ENCODE assay signal across 25 cellular contexts in the genomic region with DNA sequence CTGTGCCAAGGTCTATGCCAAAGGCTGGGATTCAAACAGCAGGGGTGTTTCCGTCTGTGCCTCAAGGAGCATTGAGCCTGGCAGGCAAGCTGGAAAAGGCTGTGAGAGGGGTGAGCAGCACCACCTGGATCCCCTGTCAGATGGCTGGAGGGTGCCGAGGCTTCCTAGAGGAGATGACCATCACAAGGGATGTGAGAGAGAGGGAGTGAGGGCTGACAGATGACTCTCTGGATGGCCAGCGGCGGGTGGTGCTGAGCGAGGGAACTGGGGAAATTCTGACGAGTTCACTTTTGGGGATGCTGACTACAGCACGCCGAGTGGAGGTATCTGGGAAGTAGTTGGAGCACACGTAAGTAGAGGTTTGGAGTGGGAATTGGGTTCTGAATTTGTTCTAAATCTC. TPM values are rescaled to one million over a fixed set of nuclear protein-coding genes. Genes with fewer than 3 reads are reported as not detected.
"Had no signal": no experiment of that assay in that cellular context is flagged by ENCODE, and none has a peak within 500 bp of the region (broad histone marks: within the 10 kb centered on the region; RNA-seq: fewer than 3 reads in every experiment).

No MANE protein-coding gene starts in this region.

- DNase-seq: effector memory CD8-positive, alpha-beta T cell; foreskin keratinocyte; head of caudate nucleus; hippocampal formation; kidney glomerular epithelial cell; mammary epithelial cell; naive thymus-derived CD4-positive, alpha-beta T cell; stimulated activated CD4-positive, alpha-beta T cell treated with anti-CD3 and anti-CD28 coated beads, Interleukin-4, amount 100 ng/mL, for 1 hour; stimulated activated CD8-positive, alpha-beta memory T cell treated with anti-CD3 and anti-CD28 coated beads, Interleukin-4, amount 100 ng/mL, for 48 hours; stimulated activated naive CD8-positive, alpha-beta T cell treated with anti-CD3 and anti-CD28 coated beads, Interleukin-15, Interleukin-2, amounts not matched to agents 100 U/mL and 50 U/mL, for 24 hours; thyroid gland had no signal

- H3K27me3 Mint-ChIP-seq: type B pancreatic cell had no signal

- H3K4me3 ChIP-seq: right atrium auricular region, smooth muscle cell, suprapubic skin, thyroid gland had no signal

- H3K36me3 ChIP-seq: neutrophil, right atrium auricular region, suprapubic skin, thyroid gland had no signal

- H3K4me2 ChIP-seq: smooth muscle cell had no signal

- H3K4me1 ChIP-seq: foreskin keratinocyte, right atrium auricular region, suprapubic skin had no signal

- FAIRE-seq: colon, islet of Langerhans, urothelium cell line had no signal

- H3K4me1 Mint-ChIP-seq: stimulated activated effector memory CD8-positive, alpha-beta T cell treated with anti-CD3 and anti-CD28 coated beads, Interleukin-12 subunit alpha, Interleukin-12 subunit beta, amount 100 ng/mL, for 72 hours had no signal

- H3K27me3 ChIP-seq: foreskin keratinocyte, neutrophil, right atrium auricular region, suprapubic skin, thyroid gland had no signal

- H3K9me3 Mint-ChIP-seq: dendritic cell treated with granulocyte-macrophage colony-stimulating factor and Interleukin-4, amounts not matched to agents 40 ng/mL and 50 ng/mL, for 4 days; effector memory CD8-positive, alpha-beta T cell; naive thymus-derived CD4-positive, alpha-beta T cell; stimulated activated effector memory CD8-positive, alpha-beta T cell treated with anti-CD3 and anti-CD28 coated beads, Interleukin-12 subunit alpha, Interleukin-12 subunit beta, amount 100 ng/mL, for 72 hours; type B pancreatic cell had no signal

- ATAC-seq: effector memory CD8-positive, alpha-beta T cell; foreskin keratinocyte; naive thymus-derived CD4-positive, alpha-beta T cell; stimulated activated effector memory CD8-positive, alpha-beta T cell treated with anti-CD3 and anti-CD28 coated beads, Interleukin-12 subunit alpha, Interleukin-12 subunit beta, amount 100 ng/mL, for 72 hours; stimulated activated naive CD8-positive, alpha-beta T cell treated with anti-CD3 and anti-CD28 coated beads, Interleukin-15, Interleukin-2, amounts not matched to agents 100 U/mL and 50 U/mL, for 24 hours had no signal

- H3K36me3 Mint-ChIP-seq: naive thymus-derived CD4-positive, alpha-beta T cell; stimulated activated effector memory CD8-positive, alpha-beta T cell treated with anti-CD3 and anti-CD28 coated beads, Interleukin-12 subunit alpha, Interleukin-12 subunit beta, amount 100 ng/mL, for 72 hours had no signal

- H3K27ac ChIP-seq: epithelial cell of prostate, foreskin keratinocyte, neutrophil, right atrium auricular region, suprapubic skin, thyroid gland had no signal

- H3K27ac Mint-ChIP-seq: dendritic cell treated with granulocyte-macrophage colony-stimulating factor and Interleukin-4, amounts not matched to agents 40 ng/mL and 50 ng/mL, for 4 days; effector memory CD8-positive, alpha-beta T cell; naive thymus-derived CD4-positive, alpha-beta T cell; stimulated activated effector memory CD8-positive, alpha-beta T cell treated with anti-CD3 and anti-CD28 coated beads, Interleukin-12 subunit alpha, Interleukin-12 subunit beta, amount 100 ng/mL, for 72 hours; type B pancreatic cell had no signal

- H3K9me3 ChIP-seq: neutrophil, right atrium auricular region, suprapubic skin, thyroid gland had no signal

- H3K4me3 Mint-ChIP-seq: dendritic cell treated with granulocyte-macrophage colony-stimulating factor and Interleukin-4, amounts not matched to agents 40 ng/mL and 50 ng/mL, for 4 days; effector memory CD8-positive, alpha-beta T cell; naive thymus-derived CD4-positive, alpha-beta T cell; stimulated activated effector memory CD8-positive, alpha-beta T cell treated with anti-CD3 and anti-CD28 coated beads, Interleukin-12 subunit alpha, Interleukin-12 subunit beta, amount 100 ng/mL, for 72 hours; type B pancreatic cell had no signal

RNA-seq across cellular contexts. Expression of a gene that starts 58.6 kb away (rescaled TPM):
- total RNA-seq: foreskin keratinocyte, mammary epithelial cell, mesenteric fat pad, osteoblast, smooth muscle cell, suprapubic skin had no signal
- polyA plus RNA-seq: foreskin keratinocyte, mammary epithelial cell, neural cell, smooth muscle cell had no signal
